ENCODE assay signal across 20 cellular contexts in genomic region chr10:95263864-95264226, GRCh38. TPM values are rescaled to one million over a fixed set of nuclear protein-coding genes. Genes with fewer than 3 reads are reported as not detected.
DNase-seq lines count a peak whose midpoint lies in the region; ATAC-seq and TF ChIP-seq lines count a peak whose summit lies in the region.
"Had no signal": no experiment of that assay in that cellular context is flagged by ENCODE, and none has a peak within 500 bp of the region (broad histone marks: within the 10 kb centered on the region; RNA-seq: fewer than 3 reads in every experiment).

No MANE protein-coding gene starts in this region.

- no peak overlapping the region for H3K9ac ChIP-seq in KMS-11

- H4K20me1 ChIP-seq in KMS-11 (ENCODE audit: insufficient read depth) = no peaks in the 10 kb centered on the region
- no peaks in the 10 kb centered on the region for H4K20me1 ChIP-seq in osteoblast (ENCODE audit: insufficient read depth, low read length)

- H3K27me3 ChIP-seq in KMS-11 (ENCODE audit: insufficient read depth, low read depth) = no peaks in the 10 kb centered on the region
- H3K27me3 ChIP-seq in esophagus squamous epithelium = no peaks in the 10 kb centered on the region
- H3K27me3 ChIP-seq in osteoblast (ENCODE audit: insufficient read depth, low read length) = no peaks in the 10 kb centered on the region
- H3K27me3 ChIP-seq: cardiac muscle cell had no signal

- ATAC-seq in natural killer cell (no peak), HG02970 (IDR thresholded peaks at IDR 0.05; ENCODE audit: low FRiP score, unreplicated experiment) (no peak)
- ATAC-seq: activated T-helper 17 cell treated with anti-CD3 and anti-CD28 coated beads, Interleukin-2, amount 50 U/mL, for 72 hours; left cardiac atrium; PC-3 had no signal

- H3K4me3 Mint-ChIP-seq in CD14-positive monocyte (no peak overlapping the region), natural killer cell (no peak overlapping the region)
- H3K4me3 Mint-ChIP-seq in activated CD4-positive, alpha-beta T cell treated with anti-CD3 and anti-CD28 coated beads, Interleukin-2, amount 10 ng/mL, durations not matched to agents 24 days and 14 days = no peak overlapping the region
- H3K4me3 Mint-ChIP-seq: activated T-helper 17 cell treated with anti-CD3 and anti-CD28 coated beads, Interleukin-2, amount 50 U/mL, for 72 hours; CD8-positive, alpha-beta memory T cell; stimulated activated naive CD8-positive, alpha-beta T cell treated with anti-CD3 and anti-CD28 coated beads, Interleukin-15, Interleukin-2, amounts not matched to agents 100 ng/mL and 50 ng/mL, for 24 hours had no signal

- H3K36me3 ChIP-seq in KMS-11 (ENCODE audit: insufficient read depth) (peaks cover 3% of the 10 kb centered on the region), esophagus squamous epithelium (peaks cover 3 to 73% (median 3%) of the 10 kb centered on the region in 3 donors), osteoblast (ENCODE audit: insufficient read depth, low read length) (peaks cover 20% of the 10 kb centered on the region)
- H3K36me3 ChIP-seq: prostate gland had no signal

- H3K27ac Mint-ChIP-seq in CD14-positive monocyte = peak overlapping the region in 4 of 7 donors; percentile 10 to 46 (median 30)
- H3K27ac Mint-ChIP-seq in natural killer cell = no peak overlapping the region
- H3K27ac Mint-ChIP-seq in activated CD4-positive, alpha-beta T cell treated with anti-CD3 and anti-CD28 coated beads, Interleukin-2, amount 10 ng/mL, durations not matched to agents 24 days and 14 days = no peak overlapping the region
- H3K27ac Mint-ChIP-seq: activated T-helper 17 cell treated with anti-CD3 and anti-CD28 coated beads, Interleukin-2, amount 50 U/mL, for 72 hours; stimulated activated naive CD8-positive, alpha-beta T cell treated with anti-CD3 and anti-CD28 coated beads, Interleukin-15, Interleukin-2, amounts not matched to agents 100 ng/mL and 50 ng/mL, for 24 hours had no signal

- TF ChIP-seq POLR2A in esophagus squamous epithelium (IDR thresholded peaks at IDR 0.05) = no peak

- TF ChIP-seq CTCF in CD14-positive monocyte (IDR thresholded peaks at IDR 0.05) = no peak
- no peak for TF ChIP-seq CTCF in KMS-11 (conservative IDR thresholded peaks at IDR 0.05; ENCODE audit: low read depth, low read length)
- TF ChIP-seq CTCF in esophagus squamous epithelium (IDR thresholded peaks at IDR 0.05) = no peak
- no peak for TF ChIP-seq CTCF in osteoblast (IDR thresholded peaks at IDR 0.05; ENCODE audit: extremely low read depth, low read depth, low read length)
- TF ChIP-seq CTCF in natural killer cell (IDR thresholded peaks at IDR 0.05) = no peak

- 78% methylated on average over 7 of the region's 7 CpGs; no CpG with 5 or more reads in 1 of the 2 donors for WGBS in esophagus squamous epithelium, 2 donors

- H3K36me3 Mint-ChIP-seq in CD14-positive monocyte (no peaks in the 10 kb centered on the region), natural killer cell (peaks cover 6% of the 10 kb centered on the region)
- peaks cover 2% of the 10 kb centered on the region for H3K36me3 Mint-ChIP-seq in activated CD4-positive, alpha-beta T cell treated with anti-CD3 and anti-CD28 coated beads, Interleukin-2, amount 10 ng/mL, durations not matched to agents 24 days and 14 days (ENCODE audit: low read depth)
- H3K36me3 Mint-ChIP-seq: CD8-positive, alpha-beta memory T cell had no signal

- H3K4me1 Mint-ChIP-seq in CD14-positive monocyte = peaks cover 9% of the 10 kb centered on the region
- peaks cover 4 to 5% of the 10 kb centered on the region in 2 donors for H3K4me1 Mint-ChIP-seq in natural killer cell
- no peaks in the 10 kb centered on the region for H3K4me1 Mint-ChIP-seq in activated CD4-positive, alpha-beta T cell treated with anti-CD3 and anti-CD28 coated beads, Interleukin-2, amount 10 ng/mL, durations not matched to agents 24 days and 14 days
- H3K4me1 Mint-ChIP-seq: activated T-helper 17 cell treated with anti-CD3 and anti-CD28 coated beads, Interleukin-2, amount 50 U/mL, for 72 hours had no signal

- intact Hi-C loops in CD14-positive monocyte (cut with micrococcal nuclease) = no loop called here
- intact Hi-C loops in esophagus squamous epithelium (cut with DNase I) = no loop called here
- intact Hi-C loops in natural killer cell (cut with micrococcal nuclease) = no loop called here
- intact Hi-C loops in activated CD4-positive, alpha-beta T cell treated with anti-CD3 and anti-CD28 coated beads, Interleukin-2, amount 10 ng/mL, durations not matched to agents 24 days and 14 days (cut with micrococcal nuclease) = no loop called here

- H3K27ac ChIP-seq in KMS-11 = peak overlapping the region; percentile 93; the same call in 1 of the 2 replicates
- peak overlapping the region; percentile 55 to 92 (median 73) for H3K27ac ChIP-seq in esophagus squamous epithelium
- no peak overlapping the region for H3K27ac ChIP-seq in osteoblast (ENCODE audit: low read depth, low read length)
- H3K27ac ChIP-seq: cardiac muscle cell, prostate gland had no signal

- H3K79me2 ChIP-seq in KMS-11 (ENCODE audit: insufficient read depth, low read depth) = no peaks in the 10 kb centered on the region; the same call in 1 of the 2 replicates
- no peaks in the 10 kb centered on the region for H3K79me2 ChIP-seq in osteoblast (ENCODE audit: insufficient read depth, low read length)

- H3K9me3 Mint-ChIP-seq in CD14-positive monocyte = peaks cover 0 to 2% (median 0%) of the 10 kb centered on the region in 7 donors
- no peaks in the 10 kb centered on the region for H3K9me3 Mint-ChIP-seq in natural killer cell
- H3K9me3 Mint-ChIP-seq in activated CD4-positive, alpha-beta T cell treated with anti-CD3 and anti-CD28 coated beads, Interleukin-2, amount 10 ng/mL, durations not matched to agents 24 days and 14 days = no peaks in the 10 kb centered on the region
- H3K9me3 Mint-ChIP-seq: activated T-helper 17 cell treated with anti-CD3 and anti-CD28 coated beads, Interleukin-2, amount 50 U/mL, for 72 hours; CD8-positive, alpha-beta memory T cell; stimulated activated naive CD8-positive, alpha-beta T cell treated with anti-CD3 and anti-CD28 coated beads, Interleukin-15, Interleukin-2, amounts not matched to agents 100 ng/mL and 50 ng/mL, for 24 hours had no signal

- H3K9me3 ChIP-seq in esophagus squamous epithelium (no peaks in the 10 kb centered on the region), osteoblast (ENCODE audit: low read depth, low read length) (no peaks in the 10 kb centered on the region)
- H3K9me3 ChIP-seq: prostate gland had no signal

- peaks cover 0 to 1% (median 1%) of the 10 kb centered on the region in 3 donors for H3K27me3 Mint-ChIP-seq in CD14-positive monocyte (ENCODE audit: low read depth in 3 of 3)
- H3K27me3 Mint-ChIP-seq in natural killer cell (ENCODE audit: low read depth in 2 of 2) = no peaks in the 10 kb centered on the region
- H3K27me3 Mint-ChIP-seq in activated CD4-positive, alpha-beta T cell treated with anti-CD3 and anti-CD28 coated beads, Interleukin-2, amount 10 ng/mL, durations not matched to agents 24 days and 14 days = no peaks in the 10 kb centered on the region

- H3K4me3 ChIP-seq in KMS-11 (IDR thresholded peaks at IDR 0.05; ENCODE audit: insufficient read depth, low read depth, low read length) (no peak overlapping the region), esophagus squamous epithelium (no peak overlapping the region), osteoblast (ENCODE audit: insufficient read depth, low read length) (no peak overlapping the region)
- H3K4me3 ChIP-seq: cardiac muscle cell, prostate gland had no signal

- DNase-seq in CD14-positive monocyte (ENCODE audit: low spot score) (no peak), esophagus squamous epithelium (lab: John Stamatoyannopoulos, UW) (no peak), osteoblast (ENCODE audit: insufficient read length, low spot score, missing footprints) (peak; percentile 55), natural killer cell (no peak)
- no peak for DNase-seq in stimulated activated CD4-positive, alpha-beta T cell treated with anti-CD3 and anti-CD28 coated beads, Interleukin-4, amount 100 ng/mL, for 24 hours
- no peak for DNase-seq in activated CD4-positive, alpha-beta T cell treated with anti-CD3 and anti-CD28 coated beads, Interleukin-2, amount 10 ng/mL, durations not matched to agents 24 days and 14 days
- DNase-seq: activated CD4-positive, CD25-positive, alpha-beta regulatory T cell treated with anti-CD3 and anti-CD28 coated beads, Interleukin-2, amount 50 U/mL, for 72 hours; CD8-positive, alpha-beta memory T cell; effector CD4-positive, alpha-beta T cell; hypothalamus; left cardiac atrium; NCI-H2081 treated with DMSO at 0.1 percent for 48 hours; PC-3; T-helper 9 cell had no signal

- peaks cover 99% of the 10 kb centered on the region for H3K4me1 ChIP-seq in KMS-11 (ENCODE audit: low read depth, poor library complexity, severe bottlenecking)
- peaks cover 30 to 77% (median 55%) of the 10 kb centered on the region in 3 donors for H3K4me1 ChIP-seq in esophagus squamous epithelium
- peaks cover 18% of the 10 kb centered on the region for H3K4me1 ChIP-seq in osteoblast (ENCODE audit: insufficient read depth, low read length)
- H3K4me1 ChIP-seq: prostate gland had no signal

- H2AFZ ChIP-seq in KMS-11 (ENCODE audit: low read depth) (no peak overlapping the region), osteoblast (ENCODE audit: low read length) (no peak overlapping the region)

- H3K4me2 ChIP-seq in KMS-11 (no peak overlapping the region; the same call in 1 of the 2 replicates), osteoblast (ENCODE audit: insufficient read depth, low read length) (no peak overlapping the region)

RNA-seq across cellular contexts. Expression of gene PDLIM1, which starts 27.0 kb away (rescaled TPM):
- polyA plus RNA-seq in CD14-positive monocyte = 1 to 10 TPM; 4.8 to 5.2 TPM
- total RNA-seq in esophagus squamous epithelium (100 to 1,000 TPM in 1 of 4 donors, 10 to 100 TPM in 3; 59.5 to 142 (median 79.2) TPM), osteoblast (25.0 and 26.1 TPM in 2 replicates), natural killer cell (10 to 100 TPM in 2 of 3 donors, 1 to 10 TPM in 1; 7.1 to 25.2 (median 24.5) TPM)
- 3.1 and 3.2 TPM in 2 replicates for total RNA-seq in activated CD4-positive, alpha-beta T cell treated with anti-CD3 and anti-CD28 coated beads, Interleukin-2, amount 10 ng/mL, durations not matched to agents 24 days and 14 days

Comparison
In these comparisons a context has a peak if more than half of its experiments do, and no peak if none do; other contexts are left out.
1. H3K27ac Mint-ChIP-seq: peak in CD14-positive monocyte (4 of 7); none in natural killer cell (0 of 2) and activated CD4-positive, alpha-beta T cell treated with anti-CD3 and anti-CD28 coated beads, Interleukin-2, amount 10 ng/mL, durations not matched to agents 24 days and 14 days (single experiment).